ENCODE assay signal across 8 cellular contexts in genomic region chr13:23378009-23378632, GRCh38. TPM values are rescaled to one million over a fixed set of nuclear protein-coding genes. Genes with fewer than 3 reads are reported as not detected.
DNase-seq lines count a peak whose midpoint lies in the region; ATAC-seq and TF ChIP-seq lines count a peak whose summit lies in the region.

No MANE protein-coding gene starts in this region.

- H3K27ac ChIP-seq in rectal smooth muscle tissue (ENCODE audit: low read depth, low read length) = peak overlapping the region; percentile 86
- no peak overlapping the region for H3K27ac ChIP-seq in upper lobe of right lung

- intact Hi-C loops in upper lobe of right lung (cut with DNase I) = no loop called here

- TF ChIP-seq CTCF in upper lobe of right lung (IDR thresholded peaks at IDR 0.05) = no peak

- ATAC-seq in GM18867 (IDR thresholded peaks at IDR 0.05; ENCODE audit: unreplicated experiment) (peak; percentile 24), upper lobe of right lung (no peak), HG03457 (IDR thresholded peaks at IDR 0.05; ENCODE audit: unreplicated experiment) (no peak)

- H3K9ac ChIP-seq in rectal smooth muscle tissue (ENCODE audit: low read length) = no peak overlapping the region

- H3K4me1 ChIP-seq in rectal smooth muscle tissue (ENCODE audit: control insufficient read depth, insufficient read depth, low read length) (peaks cover 15% of the 10 kb centered on the region), upper lobe of right lung (peaks cover 17% of the 10 kb centered on the region)

- H3K27me3 ChIP-seq in rectal smooth muscle tissue (ENCODE audit: control insufficient read depth, insufficient read depth, low read length) (no peaks in the 10 kb centered on the region), upper lobe of right lung (no peaks in the 10 kb centered on the region)

- no peaks in the 10 kb centered on the region for H3K9me3 ChIP-seq in upper lobe of right lung

- H3K36me3 ChIP-seq in rectal smooth muscle tissue (ENCODE audit: control insufficient read depth, insufficient read depth, low read length) = no peaks in the 10 kb centered on the region
- no peaks in the 10 kb centered on the region for H3K36me3 ChIP-seq in upper lobe of right lung

- no peak overlapping the region for H3K4me3 ChIP-seq in rectal smooth muscle tissue (ENCODE audit: low read length)
- H3K4me3 ChIP-seq in upper lobe of right lung = no peak overlapping the region

- DNase-seq in HT1080 (ENCODE audit: low read depth) (peak; percentile 96), upper lobe of right lung (no peak), D341Med (ENCODE audit: low spot score) (no peak)
- peak; percentile 77 for DNase-seq in activated CD4-positive, alpha-beta T cell treated with anti-CD3 and anti-CD28 coated beads for 48 hours
- DNase-seq in effector CD4-positive, alpha-beta T cell = peak; percentile 26

RNA-seq across cellular contexts. Expression of gene SACS, which starts 55.4 kb away (rescaled TPM):
- total RNA-seq in HT1080 (2014; rRNA removed; shearing (Covaris generic)) = 56.0 and 73.0 TPM in 2 replicates
- 17.8 and 27.7 TPM in 2 replicates for polyA plus RNA-seq in HT1080 (2015; cell fraction: cytosol; rRNA removed)
- polyA plus RNA-seq in HT1080 (2015; cell fraction: nucleus; rRNA removed) = 74.5 and 83.0 TPM in 2 replicates
- 7.0 TPM for total RNA-seq in upper lobe of right lung

Comparison
In these comparisons a context has a peak if more than half of its experiments do, and no peak if none do; other contexts are left out.
1. DNase-seq: peak in HT1080 (single experiment), activated CD4-positive, alpha-beta T cell treated with anti-CD3 and anti-CD28 coated beads for 48 hours (single experiment) and effector CD4-positive, alpha-beta T cell (single experiment); none in upper lobe of right lung (single experiment) and D341Med (single experiment).